2 cellular contexts compared by ENCODE assay signal in the genomic region with DNA sequence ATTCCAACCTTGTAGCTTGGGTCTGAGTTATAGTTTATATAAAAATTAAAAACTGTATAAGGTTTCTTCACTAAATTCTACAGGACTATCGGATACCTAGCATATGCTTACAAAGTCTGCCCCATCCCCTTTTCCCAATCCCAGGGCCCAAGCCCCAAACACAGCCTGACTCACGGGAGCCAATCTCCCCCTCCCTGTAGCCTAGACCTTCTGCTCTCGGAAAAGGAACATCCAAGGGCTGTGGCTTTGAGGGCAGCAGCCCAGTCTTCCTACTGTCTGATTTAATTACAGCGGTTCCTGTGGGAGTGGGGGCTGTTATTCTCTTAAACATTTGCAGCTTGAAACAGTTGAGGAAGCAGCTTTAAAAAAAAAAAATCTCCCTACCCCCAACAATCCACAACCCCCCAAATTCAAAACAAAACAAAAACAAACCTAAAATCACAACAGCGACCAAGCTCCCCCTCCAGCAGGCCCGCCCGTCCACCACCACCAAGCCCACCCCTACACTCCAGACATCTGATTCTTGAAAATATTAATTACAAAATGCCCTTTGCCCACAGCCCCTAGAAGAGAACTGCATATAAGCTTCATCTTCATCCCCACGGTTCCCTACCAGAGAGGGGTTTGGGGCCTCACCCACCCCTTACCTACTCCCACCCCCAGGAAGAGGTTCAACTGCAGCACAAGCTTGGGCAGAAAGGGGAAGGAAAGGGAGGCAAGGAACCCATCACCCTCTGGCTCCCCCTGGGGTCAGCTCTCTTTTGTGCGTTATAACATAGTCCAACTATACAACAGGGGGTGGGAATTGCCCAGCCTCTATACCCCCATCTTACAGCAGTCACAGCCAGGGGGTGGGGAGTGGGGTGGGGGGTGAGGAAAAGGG.
TF ChIP-seq lines count a peak whose summit lies in the region.

No MANE protein-coding gene starts in this region.

TF ChIP-seq in HEK293T, 16 proteins besides CTCF, POLR2A, EP300 and RAD21:
- TF ChIP-seq FOXA1 (IDR thresholded peaks at IDR 0.05) = no peak
- TF ChIP-seq BHLHE40 (IDR thresholded peaks at IDR 0.05; ENCODE audit: borderline replicate concordance) = no peak
- no peak for TF ChIP-seq NFRKB (IDR thresholded peaks at IDR 0.05)
- no peak for TF ChIP-seq LEF1 (IDR thresholded peaks at IDR 0.05; ENCODE audit: borderline replicate concordance)
- TF ChIP-seq ELF4 (IDR thresholded peaks at IDR 0.05) = no peak
- no peak for TF ChIP-seq ARNT (IDR thresholded peaks at IDR 0.05)
- TF ChIP-seq FOXK2 (IDR thresholded peaks at IDR 0.05) = no peak

TF ChIP-seq in K562, 482 proteins besides CTCF, POLR2A, EP300 and RAD21 (continues in another document):
- TF ChIP-seq ZNF644 (tag; IDR thresholded peaks at IDR 0.05; ENCODE audit: low read depth) (no peak), ZBTB7A (IDR thresholded peaks at IDR 0.05; ENCODE audit: borderline replicate concordance, control insufficient read depth, low read depth, low read length) (peak; percentile 72; the same call in 1 of the 2 replicates), CC2D1A (IDR thresholded peaks at IDR 0.05) (0 out of 2 replicates have a peak, but pooled peaks have one; percentile 13), SMARCE1 (IDR thresholded peaks at IDR 0.05) (peak; percentile 55; the same call in 1 of the 2 replicates), ZNF589 (CRISPR knock-in tag; IDR thresholded peaks at IDR 0.05; ENCODE audit: low read depth) (peak; percentile 19), CREM (IDR thresholded peaks at IDR 0.05; ENCODE audit: low read depth) (0 out of 2 replicates have a peak, but pooled peaks have one; percentile 4), HLTF (IDR thresholded peaks at IDR 0.05) (0 out of 2 replicates have a peak, but pooled peaks have one; percentile 46), BRD9 (IDR thresholded peaks at IDR 0.05; ENCODE audit: low read depth, partially characterized antibody) (peak; percentile 22), LARP7 (IDR thresholded peaks at IDR 0.05) (0 out of 2 replicates have a peak, but pooled peaks have one; percentile 36), SMARCA5 (IDR thresholded peaks at IDR 0.05) (0 out of 2 replicates have a peak, but pooled peaks have one; percentile 64), HDAC1 (IDR thresholded peaks at IDR 0.05) (0 out of 4 replicates have a peak, but pooled peaks of 1 of the 2 experiments have one; percentile 20), CAMTA2 (CRISPR knock-in tag; conservative IDR thresholded peaks at IDR 0.05) (no peak), MAZ (CRISPR knock-in tag; conservative IDR thresholded peaks at IDR 0.05 in 1 of 2, IDR thresholded peaks at IDR 0.05 in 1 of 2) (0 out of 4 replicates have a peak, but pooled peaks of 1 of the 2 experiments have one; percentile 21), NEUROD1 (IDR thresholded peaks at IDR 0.05; ENCODE audit: borderline replicate concordance, low read depth, low read length, partially characterized antibody) (peak; percentile 21)
- TF ChIP-seq, protein P1, sequence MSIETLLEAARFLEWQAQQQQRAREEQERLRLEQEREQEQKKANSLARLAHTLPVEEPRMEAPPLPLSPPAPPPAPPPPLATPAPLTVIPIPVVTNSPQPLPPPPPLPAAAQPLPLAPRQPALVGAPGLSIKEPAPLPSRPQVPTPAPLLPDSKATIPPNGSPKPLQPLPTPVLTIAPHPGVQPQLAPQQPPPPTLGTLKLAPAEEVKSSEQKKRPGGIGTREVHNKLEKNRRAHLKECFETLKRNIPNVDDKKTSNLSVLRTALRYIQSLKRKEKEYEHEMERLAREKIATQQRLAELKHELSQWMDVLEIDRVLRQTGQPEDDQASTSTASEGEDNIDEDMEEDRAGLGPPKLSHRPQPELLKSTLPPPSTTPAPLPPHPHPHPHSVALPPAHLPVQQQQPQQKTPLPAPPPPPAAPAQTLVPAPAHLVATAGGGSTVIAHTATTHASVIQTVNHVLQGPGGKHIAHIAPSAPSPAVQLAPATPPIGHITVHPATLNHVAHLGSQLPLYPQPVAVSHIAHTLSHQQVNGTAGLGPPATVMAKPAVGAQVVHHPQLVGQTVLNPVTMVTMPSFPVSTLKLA (conservative IDR thresholded peaks at IDR 0.05) = 0 out of 4 replicates have a peak, but pooled peaks of 1 of the 2 experiments have one; percentile 22
- TF ChIP-seq, protein P2, sequence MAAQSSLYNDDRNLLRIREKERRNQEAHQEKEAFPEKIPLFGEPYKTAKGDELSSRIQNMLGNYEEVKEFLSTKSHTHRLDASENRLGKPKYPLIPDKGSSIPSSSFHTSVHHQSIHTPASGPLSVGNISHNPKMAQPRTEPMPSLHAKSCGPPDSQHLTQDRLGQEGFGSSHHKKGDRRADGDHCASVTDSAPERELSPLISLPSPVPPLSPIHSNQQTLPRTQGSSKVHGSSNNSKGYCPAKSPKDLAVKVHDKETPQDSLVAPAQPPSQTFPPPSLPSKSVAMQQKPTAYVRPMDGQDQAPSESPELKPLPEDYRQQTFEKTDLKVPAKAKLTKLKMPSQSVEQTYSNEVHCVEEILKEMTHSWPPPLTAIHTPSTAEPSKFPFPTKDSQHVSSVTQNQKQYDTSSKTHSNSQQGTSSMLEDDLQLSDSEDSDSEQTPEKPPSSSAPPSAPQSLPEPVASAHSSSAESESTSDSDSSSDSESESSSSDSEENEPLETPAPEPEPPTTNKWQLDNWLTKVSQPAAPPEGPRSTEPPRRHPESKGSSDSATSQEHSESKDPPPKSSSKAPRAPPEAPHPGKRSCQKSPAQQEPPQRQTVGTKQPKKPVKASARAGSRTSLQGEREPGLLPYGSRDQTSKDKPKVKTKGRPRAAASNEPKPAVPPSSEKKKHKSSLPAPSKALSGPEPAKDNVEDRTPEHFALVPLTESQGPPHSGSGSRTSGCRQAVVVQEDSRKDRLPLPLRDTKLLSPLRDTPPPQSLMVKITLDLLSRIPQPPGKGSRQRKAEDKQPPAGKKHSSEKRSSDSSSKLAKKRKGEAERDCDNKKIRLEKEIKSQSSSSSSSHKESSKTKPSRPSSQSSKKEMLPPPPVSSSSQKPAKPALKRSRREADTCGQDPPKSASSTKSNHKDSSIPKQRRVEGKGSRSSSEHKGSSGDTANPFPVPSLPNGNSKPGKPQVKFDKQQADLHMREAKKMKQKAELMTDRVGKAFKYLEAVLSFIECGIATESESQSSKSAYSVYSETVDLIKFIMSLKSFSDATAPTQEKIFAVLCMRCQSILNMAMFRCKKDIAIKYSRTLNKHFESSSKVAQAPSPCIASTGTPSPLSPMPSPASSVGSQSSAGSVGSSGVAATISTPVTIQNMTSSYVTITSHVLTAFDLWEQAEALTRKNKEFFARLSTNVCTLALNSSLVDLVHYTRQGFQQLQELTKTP (IDR thresholded peaks at IDR 0.05; ENCODE audit: low read depth in 1 of 2, partially characterized antibody in 2 of 2) = peak in 1 of 2 experiments; percentile 57
- TF ChIP-seq, protein P3, sequence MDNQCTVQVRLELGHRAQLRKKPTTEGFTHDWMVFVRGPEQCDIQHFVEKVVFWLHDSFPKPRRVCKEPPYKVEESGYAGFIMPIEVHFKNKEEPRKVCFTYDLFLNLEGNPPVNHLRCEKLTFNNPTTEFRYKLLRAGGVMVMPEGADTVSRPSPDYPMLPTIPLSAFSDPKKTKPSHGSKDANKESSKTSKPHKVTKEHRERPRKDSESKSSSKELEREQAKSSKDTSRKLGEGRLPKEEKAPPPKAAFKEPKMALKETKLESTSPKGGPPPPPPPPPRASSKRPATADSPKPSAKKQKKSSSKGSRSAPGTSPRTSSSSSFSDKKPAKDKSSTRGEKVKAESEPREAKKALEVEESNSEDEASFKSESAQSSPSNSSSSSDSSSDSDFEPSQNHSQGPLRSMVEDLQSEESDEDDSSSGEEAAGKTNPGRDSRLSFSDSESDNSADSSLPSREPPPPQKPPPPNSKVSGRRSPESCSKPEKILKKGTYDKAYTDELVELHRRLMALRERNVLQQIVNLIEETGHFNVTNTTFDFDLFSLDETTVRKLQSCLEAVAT (IDR thresholded peaks at IDR 0.05) = 0 out of 4 replicates have a peak, but pooled peaks of 1 of the 2 experiments have one; percentile 45
- TF ChIP-seq, protein P4, sequence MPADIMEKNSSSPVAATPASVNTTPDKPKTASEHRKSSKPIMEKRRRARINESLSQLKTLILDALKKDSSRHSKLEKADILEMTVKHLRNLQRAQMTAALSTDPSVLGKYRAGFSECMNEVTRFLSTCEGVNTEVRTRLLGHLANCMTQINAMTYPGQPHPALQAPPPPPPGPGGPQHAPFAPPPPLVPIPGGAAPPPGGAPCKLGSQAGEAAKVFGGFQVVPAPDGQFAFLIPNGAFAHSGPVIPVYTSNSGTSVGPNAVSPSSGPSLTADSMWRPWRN (IDR thresholded peaks at IDR 0.05; ENCODE audit: low read depth) = 0 out of 2 replicates have a peak, but pooled peaks have one; percentile 11
- TF ChIP-seq, protein P5, sequence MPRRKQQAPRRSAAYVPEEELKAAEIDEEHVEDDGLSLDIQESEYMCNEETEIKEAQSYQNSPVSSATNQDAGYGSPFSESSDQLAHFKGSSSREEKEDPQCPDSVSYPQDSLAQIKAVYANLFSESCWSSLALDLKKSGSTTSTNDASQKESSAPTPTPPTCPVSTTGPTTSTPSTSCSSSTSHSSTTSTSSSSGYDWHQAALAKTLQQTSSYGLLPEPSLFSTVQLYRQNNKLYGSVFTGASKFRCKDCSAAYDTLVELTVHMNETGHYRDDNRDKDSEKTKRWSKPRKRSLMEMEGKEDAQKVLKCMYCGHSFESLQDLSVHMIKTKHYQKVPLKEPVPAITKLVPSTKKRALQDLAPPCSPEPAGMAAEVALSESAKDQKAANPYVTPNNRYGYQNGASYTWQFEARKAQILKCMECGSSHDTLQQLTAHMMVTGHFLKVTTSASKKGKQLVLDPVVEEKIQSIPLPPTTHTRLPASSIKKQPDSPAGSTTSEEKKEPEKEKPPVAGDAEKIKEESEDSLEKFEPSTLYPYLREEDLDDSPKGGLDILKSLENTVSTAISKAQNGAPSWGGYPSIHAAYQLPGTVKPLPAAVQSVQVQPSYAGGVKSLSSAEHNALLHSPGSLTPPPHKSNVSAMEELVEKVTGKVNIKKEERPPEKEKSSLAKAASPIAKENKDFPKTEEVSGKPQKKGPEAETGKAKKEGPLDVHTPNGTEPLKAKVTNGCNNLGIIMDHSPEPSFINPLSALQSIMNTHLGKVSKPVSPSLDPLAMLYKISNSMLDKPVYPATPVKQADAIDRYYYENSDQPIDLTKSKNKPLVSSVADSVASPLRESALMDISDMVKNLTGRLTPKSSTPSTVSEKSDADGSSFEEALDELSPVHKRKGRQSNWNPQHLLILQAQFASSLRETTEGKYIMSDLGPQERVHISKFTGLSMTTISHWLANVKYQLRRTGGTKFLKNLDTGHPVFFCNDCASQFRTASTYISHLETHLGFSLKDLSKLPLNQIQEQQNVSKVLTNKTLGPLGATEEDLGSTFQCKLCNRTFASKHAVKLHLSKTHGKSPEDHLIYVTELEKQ (CRISPR knock-in tag; IDR thresholded peaks at IDR 0.05) = no peak
- TF ChIP-seq, protein P6, sequence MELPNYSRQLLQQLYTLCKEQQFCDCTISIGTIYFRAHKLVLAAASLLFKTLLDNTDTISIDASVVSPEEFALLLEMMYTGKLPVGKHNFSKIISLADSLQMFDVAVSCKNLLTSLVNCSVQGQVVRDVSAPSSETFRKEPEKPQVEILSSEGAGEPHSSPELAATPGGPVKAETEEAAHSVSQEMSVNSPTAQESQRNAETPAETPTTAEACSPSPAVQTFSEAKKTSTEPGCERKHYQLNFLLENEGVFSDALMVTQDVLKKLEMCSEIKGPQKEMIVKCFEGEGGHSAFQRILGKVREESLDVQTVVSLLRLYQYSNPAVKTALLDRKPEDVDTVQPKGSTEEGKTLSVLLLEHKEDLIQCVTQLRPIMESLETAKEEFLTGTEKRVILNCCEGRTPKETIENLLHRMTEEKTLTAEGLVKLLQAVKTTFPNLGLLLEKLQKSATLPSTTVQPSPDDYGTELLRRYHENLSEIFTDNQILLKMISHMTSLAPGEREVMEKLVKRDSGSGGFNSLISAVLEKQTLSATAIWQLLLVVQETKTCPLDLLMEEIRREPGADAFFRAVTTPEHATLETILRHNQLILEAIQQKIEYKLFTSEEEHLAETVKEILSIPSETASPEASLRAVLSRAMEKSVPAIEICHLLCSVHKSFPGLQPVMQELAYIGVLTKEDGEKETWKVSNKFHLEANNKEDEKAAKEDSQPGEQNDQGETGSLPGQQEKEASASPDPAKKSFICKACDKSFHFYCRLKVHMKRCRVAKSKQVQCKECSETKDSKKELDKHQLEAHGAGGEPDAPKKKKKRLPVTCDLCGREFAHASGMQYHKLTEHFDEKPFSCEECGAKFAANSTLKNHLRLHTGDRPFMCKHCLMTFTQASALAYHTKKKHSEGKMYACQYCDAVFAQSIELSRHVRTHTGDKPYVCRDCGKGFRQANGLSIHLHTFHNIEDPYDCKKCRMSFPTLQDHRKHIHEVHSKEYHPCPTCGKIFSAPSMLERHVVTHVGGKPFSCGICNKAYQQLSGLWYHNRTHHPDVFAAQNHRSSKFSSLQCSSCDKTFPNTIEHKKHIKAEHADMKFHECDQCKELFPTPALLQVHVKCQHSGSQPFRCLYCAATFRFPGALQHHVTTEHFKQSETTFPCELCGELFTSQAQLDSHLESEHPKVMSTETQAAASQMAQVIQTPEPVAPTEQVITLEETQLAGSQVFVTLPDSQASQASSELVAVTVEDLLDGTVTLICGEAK (IDR thresholded peaks at IDR 0.05) = 0 out of 2 replicates have a peak, but pooled peaks have one; percentile 9
- TF ChIP-seq, protein P6 (CRISPR knock-in tag; IDR thresholded peaks at IDR 0.05) = no peak
